8 cellular contexts compared by ENCODE assay signal in the genomic region with DNA sequence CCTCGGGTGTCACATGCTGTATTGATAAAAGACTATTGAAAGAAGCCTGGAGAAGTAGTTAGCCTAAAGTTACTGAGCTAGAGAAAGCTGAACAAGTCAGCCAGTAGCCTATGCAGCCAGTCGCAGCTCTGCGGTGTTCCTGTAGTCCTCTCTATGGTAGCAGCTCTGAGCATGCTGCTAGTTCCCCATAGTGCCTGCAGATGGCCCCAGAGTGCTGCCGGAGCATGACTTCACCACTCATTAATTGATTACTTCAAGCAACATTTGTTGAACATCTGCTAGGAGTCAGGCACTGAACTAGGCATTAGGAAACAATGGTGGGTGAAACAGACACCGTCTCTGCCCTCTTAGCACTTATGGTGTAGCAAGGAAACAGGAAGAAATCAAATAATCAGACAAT.
A peak's percentile ranks its signal among the peaks of the same experiment; 100 is the strongest.
DNase-seq lines count a peak whose midpoint lies in the region; ATAC-seq and TF ChIP-seq lines count a peak whose summit lies in the region.

No MANE protein-coding gene starts in this region.

- DNase-seq in AG10803 (ENCODE audit: low read depth) (peak; percentile 61), LNCaP clone FGC (ENCODE audit: low read depth) (no peak), astrocyte of the cerebellum (ENCODE audit: low read depth) (peak; percentile 36), midbrain (lab: John Stamatoyannopoulos, UW) (peak; percentile 1), NCI-H510A (lab: John Stamatoyannopoulos, UW) (no peak)
- no peak for DNase-seq in effector CD4-positive, alpha-beta T cell

- H3K4me3 ChIP-seq in AG10803 (ENCODE audit: low read length) (no peak overlapping the region), LNCaP clone FGC (ENCODE audit: low read depth, low read length) (no peak overlapping the region), astrocyte of the cerebellum (ENCODE audit: low read depth, low read length) (no peak overlapping the region)

- peak; percentile 74 for TF ChIP-seq CTCF in AG10803 (conservative IDR thresholded peaks at IDR 0.05; ENCODE audit: low read length)
- peak; percentile 68 for TF ChIP-seq CTCF in LNCaP clone FGC (IDR thresholded peaks at IDR 0.05; ENCODE audit: control insufficient read depth, extremely low read depth, insufficient read depth)
- TF ChIP-seq CTCF in astrocyte of the cerebellum (IDR thresholded peaks at IDR 0.05; ENCODE audit: low read depth, low read length, missing control alignments) = peak; percentile 96

- ATAC-seq in GM18861 (IDR thresholded peaks at IDR 0.05; ENCODE audit: unreplicated experiment) (peak; percentile 86), GM19023 (IDR thresholded peaks at IDR 0.05; ENCODE audit: unreplicated experiment) (no peak)

- in situ Hi-C loops in astrocyte of the cerebellum (cut with HindIII; ENCODE audit: low sequenced_read_pairs) = no loop called here

Comparison
In these comparisons a context has a peak if more than half of its experiments do, and no peak if none do; other contexts are left out.
1. DNase-seq: peak in AG10803 (single experiment), astrocyte of the cerebellum (single experiment) and midbrain (single experiment); none in LNCaP clone FGC (single experiment), effector CD4-positive, alpha-beta T cell (single experiment) and NCI-H510A (single experiment).
2. Peak in every context shown above with its lines, with median percentiles within 50 percentile points of each other: CTCF ChIP-seq.